ENCODE assay signal across 29 cellular contexts in the genomic region with DNA sequence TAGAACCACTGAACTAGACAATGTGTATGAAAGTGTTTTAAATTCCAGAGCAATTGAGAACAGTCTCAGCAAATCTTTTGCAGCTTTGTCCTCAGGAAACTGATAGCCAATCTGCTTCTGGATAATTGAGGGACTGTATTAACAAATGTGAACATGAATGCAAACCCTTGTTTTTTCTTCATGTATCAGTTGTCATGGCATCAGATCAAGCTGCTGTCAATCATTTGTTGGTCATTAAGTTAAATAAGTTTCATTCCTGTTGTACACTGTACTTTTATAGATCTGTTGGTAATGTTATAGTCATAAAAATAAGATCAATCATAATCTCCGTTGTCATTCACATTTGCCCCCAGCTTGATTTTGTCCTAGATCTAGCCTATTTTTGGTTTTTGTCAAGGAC.
"Had no signal": no experiment of that assay in that cellular context is flagged by ENCODE, and none has a peak within 500 bp of the region (broad histone marks: within the 10 kb centered on the region; RNA-seq: fewer than 3 reads in every experiment).

No MANE protein-coding gene starts in this region.

- H3K27ac ChIP-seq: stomach, suprapubic skin, testis, thoracic aorta, thyroid gland, tibial artery, tibial nerve, transverse colon, upper lobe of left lung, upper lobe of right lung, uterus, vagina had no signal

- H3K27me3 ChIP-seq: suprapubic skin, testis, thyroid gland, tibial nerve, transverse colon, upper lobe of left lung, upper lobe of right lung, uterus, vagina had no signal

- ATAC-seq: stimulated activated effector memory CD8-positive, alpha-beta T cell treated with anti-CD3 and anti-CD28 coated beads, Interleukin-12 subunit alpha, Interleukin-12 subunit beta, amount 100 ng/mL, for 72 hours; stimulated activated memory B cell treated with anti-CD40 and anti-IgM and Interleukin-4, amounts not matched to agents 10 μg/mL and 1 μg/mL and 100 μg/mL, for 72 hours; stimulated activated naive B cell treated with anti-CD40 and anti-IgM and Interleukin-4, amounts not matched to agents 10 μg/mL and 1 μg/mL and 100 μg/mL, for 72 hours; stimulated activated naive CD8-positive, alpha-beta T cell treated with anti-CD3 and anti-CD28 coated beads, Interleukin-15, amount 100 ng/mL, for 72 hours; stimulated activated naive CD8-positive, alpha-beta T cell treated with anti-CD3 and anti-CD28 coated beads, Interleukin-15, Interleukin-2, amounts not matched to agents 100 U/mL and 50 U/mL, for 24 hours; upper lobe of right lung had no signal

- H3K4me3 ChIP-seq: stomach, suprapubic skin, testis, thoracic aorta, thyroid gland, tibial artery, tibial nerve, transverse colon, upper lobe of left lung, upper lobe of right lung, uterus, vagina had no signal

- H3K36me3 ChIP-seq: stomach, suprapubic skin, thoracic aorta, thyroid gland, tibial artery, tibial nerve, transverse colon, upper lobe of left lung, upper lobe of right lung, uterus, vagina had no signal

- DNase-seq: stimulated activated CD4-positive, alpha-beta T cell treated with anti-CD3 and anti-CD28 coated beads, Interleukin-2, amount 100 ng/mL, for 48 hours; stimulated activated CD4-positive, alpha-beta T cell treated with anti-CD3 and anti-CD28 coated beads, Interleukin-4, amount 100 ng/mL, for 1 hour; stimulated activated CD4-positive, alpha-beta T cell treated with anti-CD3 and anti-CD28 coated beads, Interleukin-4, amount 100 ng/mL, for 24 hours; stimulated activated CD4-positive, alpha-beta T cell treated with anti-CD3 and anti-CD28 coated beads, Interleukin-4, amount 100 ng/mL, for 4 hours; stimulated activated CD8-positive, alpha-beta memory T cell treated with anti-CD3 and anti-CD28 coated beads, Interleukin-4, amount 100 ng/mL, for 48 hours; stimulated activated naive B cell treated with anti-CD40 and anti-IgM and Interleukin-4, amounts not matched to agents 10 μg/mL and 1 μg/mL and 100 μg/mL, for 72 hours; stimulated activated naive CD4-positive, alpha-beta T cell; stimulated activated naive CD4-positive, alpha-beta T cell treated with Interleukin-2 at 50 U/mL for 16 hours; stimulated activated naive CD8-positive, alpha-beta T cell treated with anti-CD3 and anti-CD28 coated beads, Interleukin-15, amount 100 ng/mL, for 72 hours; stimulated activated naive CD8-positive, alpha-beta T cell treated with anti-CD3 and anti-CD28 coated beads, Interleukin-15, Interleukin-2, amounts not matched to agents 100 U/mL and 50 U/mL, for 24 hours; stomach; substantia nigra; testis; thyroid gland; tibial artery; transverse colon; trophoblast cell; upper lobe of left lung; upper lobe of right lung; uterus had no signal

- H3K4me1 Mint-ChIP-seq: stimulated activated effector memory CD8-positive, alpha-beta T cell treated with anti-CD3 and anti-CD28 coated beads, Interleukin-12 subunit alpha, Interleukin-12 subunit beta, amount 100 ng/mL, for 72 hours; stimulated activated memory B cell treated with anti-CD40 and anti-IgM and Interleukin-4, amounts not matched to agents 10 μg/mL and 1 μg/mL and 100 μg/mL, for 72 hours; stimulated activated naive B cell treated with anti-CD40 and anti-IgM and Interleukin-4, amounts not matched to agents 10 μg/mL and 1 μg/mL and 100 μg/mL, for 72 hours; stimulated activated naive CD8-positive, alpha-beta T cell treated with anti-CD3 and anti-CD28 coated beads, Interleukin-15, amount 100 ng/mL, for 72 hours had no signal

- H3K36me3 Mint-ChIP-seq: stimulated activated effector memory CD8-positive, alpha-beta T cell treated with anti-CD3 and anti-CD28 coated beads, Interleukin-12 subunit alpha, Interleukin-12 subunit beta, amount 100 ng/mL, for 72 hours; stimulated activated memory B cell treated with anti-CD40 and anti-IgM and Interleukin-4, amounts not matched to agents 10 μg/mL and 1 μg/mL and 100 μg/mL, for 72 hours; type B pancreatic cell had no signal

- H3K27ac Mint-ChIP-seq: stimulated activated effector memory CD8-positive, alpha-beta T cell treated with anti-CD3 and anti-CD28 coated beads, Interleukin-12 subunit alpha, Interleukin-12 subunit beta, amount 100 ng/mL, for 72 hours; stimulated activated memory B cell treated with anti-CD40 and anti-IgM and Interleukin-4, amounts not matched to agents 10 μg/mL and 1 μg/mL and 100 μg/mL, for 72 hours; stimulated activated naive CD8-positive, alpha-beta T cell treated with anti-CD3 and anti-CD28 coated beads, Interleukin-15, amount 100 ng/mL, for 72 hours; stimulated activated naive CD8-positive, alpha-beta T cell treated with anti-CD3 and anti-CD28 coated beads, Interleukin-15, Interleukin-2, amounts not matched to agents 100 ng/mL and 50 ng/mL, for 24 hours; type B pancreatic cell had no signal

- H3K4me3 Mint-ChIP-seq: stimulated activated effector memory CD8-positive, alpha-beta T cell treated with anti-CD3 and anti-CD28 coated beads, Interleukin-12 subunit alpha, Interleukin-12 subunit beta, amount 100 ng/mL, for 72 hours; stimulated activated memory B cell treated with anti-CD40 and anti-IgM and Interleukin-4, amounts not matched to agents 10 μg/mL and 1 μg/mL and 100 μg/mL, for 72 hours; stimulated activated naive B cell treated with anti-CD40 and anti-IgM and Interleukin-4, amounts not matched to agents 10 μg/mL and 1 μg/mL and 100 μg/mL, for 72 hours; stimulated activated naive CD8-positive, alpha-beta T cell treated with anti-CD3 and anti-CD28 coated beads, Interleukin-15, amount 100 ng/mL, for 72 hours; stimulated activated naive CD8-positive, alpha-beta T cell treated with anti-CD3 and anti-CD28 coated beads, Interleukin-15, Interleukin-2, amounts not matched to agents 100 ng/mL and 50 ng/mL, for 24 hours; type B pancreatic cell had no signal

- H3K9me3 Mint-ChIP-seq: stimulated activated naive CD8-positive, alpha-beta T cell treated with anti-CD3 and anti-CD28 coated beads, Interleukin-15, Interleukin-2, amounts not matched to agents 100 ng/mL and 50 ng/mL, for 24 hours; type B pancreatic cell had no signal

- H3K4me1 ChIP-seq: stomach, suprapubic skin, testis, thyroid gland, tibial artery, tibial nerve, transverse colon, upper lobe of left lung, upper lobe of right lung, uterus, vagina had no signal

- FAIRE-seq: urothelium cell line had no signal

- H3K9me3 ChIP-seq: suprapubic skin, testis, thoracic aorta, thyroid gland, tibial artery, tibial nerve, transverse colon, upper lobe of left lung, upper lobe of right lung, uterus, vagina had no signal

- H3K27me3 Mint-ChIP-seq: stimulated activated naive CD8-positive, alpha-beta T cell treated with anti-CD3 and anti-CD28 coated beads, Interleukin-15, Interleukin-2, amounts not matched to agents 100 ng/mL and 50 ng/mL, for 24 hours; type B pancreatic cell had no signal
